13 cellular contexts compared by ENCODE assay signal in genomic region chr11:12185914-12186313, GRCh38.
DNase-seq lines count a peak whose midpoint lies in the region; ATAC-seq, FAIRE-seq and TF ChIP-seq lines count a peak whose summit lies in the region.
"Had no signal": no experiment of that assay in that cellular context is flagged by ENCODE, and none has a peak within 500 bp of the region (broad histone marks: within the 10 kb centered on the region; RNA-seq: fewer than 3 reads in every experiment).

No MANE protein-coding gene starts in this region.

- no peak for DNase-seq in right lobe of liver
- no peak for DNase-seq in HepG2 (ENCODE audit: low spot score)
- DNase-seq in activated T-helper 2 cell treated with anti-CD3 and anti-CD28 coated beads, Interferon-gamma antibody, Interleukin-2, Interleukin-4, amounts not matched to agents 10 μg/mL and 5 μg/mL and 100 μg/mL, durations not matched to agents 14 hours and 24 hours and 36 hours (ENCODE audit: low spot score) = no peak
- peak in 1 of 2 donors; percentile 82 for DNase-seq in left lung
- no peak for DNase-seq in SIG-M5 (lab: John Stamatoyannopoulos, UW)
- DNase-seq: activated naive CD4-positive, alpha-beta T cell treated with anti-CD3 and anti-CD28 coated beads, Interleukin-2, amount 10 ng/mL, durations not matched to agents 7 days and 5 days; H9; T-cell had no signal

- H3K4me1 ChIP-seq in right lobe of liver (no peaks in the 10 kb centered on the region), HepG2 (ENCODE audit: insufficient read depth, low read length) (0 out of 2 replicates have a peak, but pooled peaks cover 7% of the 10 kb centered on the region), left lung (peaks cover 17 to 35% of the 10 kb centered on the region in 2 donors)
- H3K4me1 ChIP-seq: parathyroid adenoma had no signal

- WGBS in right lobe of liver (ENCODE audit: insufficient coverage, low coverage, low lambda C conversion rate, missing lambda C conversion rate) = 55% methylated on average over 2 of the region's 4 CpGs
- 71% methylated on average over 3 of the region's 4 CpGs for WGBS in HepG2 (ENCODE audit: low lambda C conversion rate)

- H3K9me3 Mint-ChIP-seq in activated T-helper 2 cell treated with anti-CD3 and anti-CD28 coated beads, Interferon-gamma antibody, Interleukin-2, Interleukin-4, amounts not matched to agents 10 μg/mL and 5 μg/mL and 100 μg/mL, durations not matched to agents 14 hours and 24 hours and 36 hours = no peaks in the 10 kb centered on the region
- H3K9me3 Mint-ChIP-seq: activated naive CD4-positive, alpha-beta T cell treated with anti-CD3 and anti-CD28 coated beads, Interleukin-2, amount 10 ng/mL, durations not matched to agents 7 days and 5 days; H9; stimulated activated memory B cell treated with anti-CD40 and anti-IgM and Interleukin-4, amounts not matched to agents 10 μg/mL and 1 μg/mL and 100 μg/mL, for 72 hours; T-cell had no signal

- peaks cover 61% of the 10 kb centered on the region for H3K36me3 Mint-ChIP-seq in activated T-helper 2 cell treated with anti-CD3 and anti-CD28 coated beads, Interferon-gamma antibody, Interleukin-2, Interleukin-4, amounts not matched to agents 10 μg/mL and 5 μg/mL and 100 μg/mL, durations not matched to agents 14 hours and 24 hours and 36 hours (ENCODE audit: low read depth)
- H3K36me3 Mint-ChIP-seq: activated naive CD4-positive, alpha-beta T cell treated with anti-CD3 and anti-CD28 coated beads, Interleukin-2, amount 10 ng/mL, durations not matched to agents 7 days and 5 days; stimulated activated memory B cell treated with anti-CD40 and anti-IgM and Interleukin-4, amounts not matched to agents 10 μg/mL and 1 μg/mL and 100 μg/mL, for 72 hours; T-cell had no signal

- H3K4me2 ChIP-seq in HepG2 (ENCODE audit: low read depth, low read length) = no peak overlapping the region

- H3K9me3 ChIP-seq in right lobe of liver (no peaks in the 10 kb centered on the region), HepG2 (ENCODE audit: low read length) (no peaks in the 10 kb centered on the region), left lung (no peaks in the 10 kb centered on the region)

- intact Hi-C loops in right lobe of liver (cut with DNase I) (no loop called here), HepG2 (cut with micrococcal nuclease; ENCODE audit: unreplicated experiment) (no loop called here), left lung (cut with DNase I) (no loop called here)
- intact Hi-C loops in activated T-helper 2 cell treated with anti-CD3 and anti-CD28 coated beads, Interferon-gamma antibody, Interleukin-2, Interleukin-4, amounts not matched to agents 10 μg/mL and 5 μg/mL and 100 μg/mL, durations not matched to agents 14 hours and 24 hours and 36 hours (cut with micrococcal nuclease) = loop anchor here (5.0 kb wide), 1 partner anchor 339 kb away; no protein-coding TSS in a partner anchor

- H3K27me3 ChIP-seq in right lobe of liver (no peaks in the 10 kb centered on the region), HepG2 (ENCODE audit: control insufficient read depth in 1 of 2, insufficient read depth in 2 of 2, low read length in 2 of 2) (no peaks in the 10 kb centered on the region), left lung (no peaks in the 10 kb centered on the region)

- POLR2A ChIA-PET in HepG2 (lab: Yijun Ruan, JAX) = no interaction called here

- TF ChIP-seq RAD21 in HepG2 (CRISPR knock-in tag; IDR thresholded peaks at IDR 0.05) = no peak

- TF ChIP-seq POLR2A in right lobe of liver (IDR thresholded peaks at IDR 0.05) (no peak), HepG2 (IDR thresholded peaks at IDR 0.05; ENCODE audit: insufficient read depth in 1 of 2, low read depth in 2 of 2, low read length in 2 of 2) (no peak)

- ATAC-seq in right lobe of liver (peak; percentile 29 to 55 (median 47)), HepG2 (no peak), left lung (peak; percentile 83), HG03039 (IDR thresholded peaks at IDR 0.05; ENCODE audit: unreplicated experiment) (no peak), GM21825 (IDR thresholded peaks at IDR 0.05; ENCODE audit: unreplicated experiment) (no peak), GM21515 (IDR thresholded peaks at IDR 0.05; ENCODE audit: unreplicated experiment) (no peak)
- ATAC-seq: stimulated activated memory B cell treated with anti-CD40 and anti-IgM and Interleukin-4, amounts not matched to agents 10 μg/mL and 1 μg/mL and 100 μg/mL, for 72 hours; T-cell had no signal

- no peak for FAIRE-seq in HepG2 (lab: Jason Lieb, UNC)

- no peak overlapping the region for H3K9ac ChIP-seq in HepG2 (ENCODE audit: insufficient read depth, low read depth, low read length)
- H3K9ac ChIP-seq: parathyroid adenoma had no signal

- H3K36me3 ChIP-seq in right lobe of liver (no peaks in the 10 kb centered on the region), HepG2 (replicated peaks in 1 of 2; ENCODE audit: control insufficient read depth in 1 of 2, insufficient read depth in 2 of 2, low read length in 2 of 2) (no peaks in the 10 kb centered on the region), left lung (no peaks in the 10 kb centered on the region)

- no peaks in the 10 kb centered on the region for H3K27me3 Mint-ChIP-seq in activated T-helper 2 cell treated with anti-CD3 and anti-CD28 coated beads, Interferon-gamma antibody, Interleukin-2, Interleukin-4, amounts not matched to agents 10 μg/mL and 5 μg/mL and 100 μg/mL, durations not matched to agents 14 hours and 24 hours and 36 hours (ENCODE audit: low read depth)
- H3K27me3 Mint-ChIP-seq: activated naive CD4-positive, alpha-beta T cell treated with anti-CD3 and anti-CD28 coated beads, Interleukin-2, amount 10 ng/mL, durations not matched to agents 7 days and 5 days; T-cell had no signal

- no peaks in the 10 kb centered on the region for H4K20me1 ChIP-seq in HepG2 (ENCODE audit: insufficient read depth, low read length)

- H3K27ac Mint-ChIP-seq in activated T-helper 2 cell treated with anti-CD3 and anti-CD28 coated beads, Interferon-gamma antibody, Interleukin-2, Interleukin-4, amounts not matched to agents 10 μg/mL and 5 μg/mL and 100 μg/mL, durations not matched to agents 14 hours and 24 hours and 36 hours = peak overlapping the region; percentile 44
- H3K27ac Mint-ChIP-seq: activated naive CD4-positive, alpha-beta T cell treated with anti-CD3 and anti-CD28 coated beads, Interleukin-2, amount 10 ng/mL, durations not matched to agents 7 days and 5 days; H9; stimulated activated memory B cell treated with anti-CD40 and anti-IgM and Interleukin-4, amounts not matched to agents 10 μg/mL and 1 μg/mL and 100 μg/mL, for 72 hours; T-cell had no signal

- no TSS peak for BruUV-seq in HepG2 (replicated peaks; lab: Mats Ljungman, UMichigan)

- TF ChIP-seq CTCF in right lobe of liver (IDR thresholded peaks at IDR 0.05) (no peak), HepG2 (CRISPR knock-in tag; IDR thresholded peaks at IDR 0.05) (no peak), left lung (IDR thresholded peaks at IDR 0.05) (no peak)

- in situ Hi-C loops in HepG2 (cut with HindIII; ENCODE audit: extremely low pct_ligation_motif_present, low pct_unique_long_range_greater_than_20kb) = no loop called here

- no peaks in the 10 kb centered on the region for H3K79me2 ChIP-seq in HepG2 (ENCODE audit: insufficient read depth, low read length)
- H3K79me2 ChIP-seq: parathyroid adenoma had no signal

- no peak overlapping the region for H3K4me3 ChIP-seq in right lobe of liver
- H3K4me3 ChIP-seq in HepG2 (replicated peaks in 1 of 3; ENCODE audit: insufficient read depth in 1 of 3, low read depth in 2 of 3, low read length in 3 of 3) = no peak overlapping the region
- H3K4me3 ChIP-seq in left lung = no peak overlapping the region

- H3K4me1 Mint-ChIP-seq in activated T-helper 2 cell treated with anti-CD3 and anti-CD28 coated beads, Interferon-gamma antibody, Interleukin-2, Interleukin-4, amounts not matched to agents 10 μg/mL and 5 μg/mL and 100 μg/mL, durations not matched to agents 14 hours and 24 hours and 36 hours (ENCODE audit: low read depth) = peaks cover 71% of the 10 kb centered on the region

- CTCF ChIA-PET in HepG2 (lab: Yijun Ruan, JAX; ENCODE audit: low intra/inter-chr PET ratio, low total read pairs) = no interaction called here

- H3K27ac ChIP-seq in right lobe of liver = no peak overlapping the region
- no peak overlapping the region for H3K27ac ChIP-seq in HepG2 (ENCODE audit: extremely low read length, insufficient read depth, low read length)
- peak overlapping the region in 1 of 2 donors; percentile 67 for H3K27ac ChIP-seq in left lung
- H3K27ac ChIP-seq: parathyroid adenoma had no signal

- H2AFZ ChIP-seq in HepG2 (ENCODE audit: low read length) = no peak overlapping the region
- H2AFZ ChIP-seq: parathyroid adenoma had no signal

- H3K4me3 Mint-ChIP-seq in activated T-helper 2 cell treated with anti-CD3 and anti-CD28 coated beads, Interferon-gamma antibody, Interleukin-2, Interleukin-4, amounts not matched to agents 10 μg/mL and 5 μg/mL and 100 μg/mL, durations not matched to agents 14 hours and 24 hours and 36 hours (ENCODE audit: low read depth) = no peak overlapping the region
- H3K4me3 Mint-ChIP-seq: activated naive CD4-positive, alpha-beta T cell treated with anti-CD3 and anti-CD28 coated beads, Interleukin-2, amount 10 ng/mL, durations not matched to agents 7 days and 5 days; H9; stimulated activated memory B cell treated with anti-CD40 and anti-IgM and Interleukin-4, amounts not matched to agents 10 μg/mL and 1 μg/mL and 100 μg/mL, for 72 hours; T-cell had no signal

- TF ChIP-seq EP300 in HepG2 (IDR thresholded peaks at IDR 0.05; ENCODE audit: low read depth in 2 of 2, low read length in 2 of 2) = no peak
- TF ChIP-seq EP300 in HepG2 (CRISPR knock-in tag; IDR thresholded peaks at IDR 0.05; ENCODE audit: borderline replicate concordance) = no peak

TF ChIP-seq in HepG2, 621 proteins besides CTCF, POLR2A, EP300 and RAD21:
- no peak for TF ChIP-seq SPEN (CRISPR knock-in tag; IDR thresholded peaks at IDR 0.05; ENCODE audit: low read depth)
TF ChIP-seq in HepG2: peak in this region for 0.

Comparison
In these comparisons a context has a peak if more than half of its experiments do, and no peak if none do; other contexts are left out.
1. ATAC-seq: peak in right lobe of liver (4 of 4) and left lung (single experiment); none in HepG2 (single experiment), HG03039 (single experiment), GM21825 (single experiment) and GM21515 (single experiment).